In the genomic region with DNA sequence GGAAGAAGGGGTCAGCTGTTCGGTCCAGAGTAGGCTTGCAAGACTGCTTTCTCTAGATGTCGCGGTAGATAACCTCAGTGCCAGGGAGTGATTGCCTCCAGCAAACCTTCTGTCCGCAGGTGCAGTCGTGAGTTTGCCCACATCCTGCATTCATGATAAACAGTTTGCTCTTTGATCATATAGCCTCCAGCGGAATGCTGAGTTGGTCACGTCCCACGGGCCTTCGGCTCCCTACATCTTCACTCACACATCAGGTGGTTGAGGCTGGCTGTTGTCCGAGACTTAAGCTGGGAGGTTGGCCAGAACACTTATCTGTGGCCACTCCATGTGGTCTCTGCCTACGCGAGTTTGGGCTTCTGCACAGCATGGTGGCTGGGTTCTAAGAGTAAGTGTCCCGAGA, we compare ENCODE assay signal across 21 cellular contexts.
DNase-seq lines count a peak whose midpoint lies in the region; TF ChIP-seq lines count a peak whose summit lies in the region.
"Had no signal": no experiment of that assay in that cellular context is flagged by ENCODE, and none has a peak within 500 bp of the region (broad histone marks: within the 10 kb centered on the region; RNA-seq: fewer than 3 reads in every experiment).

No MANE protein-coding gene starts in this region.

- intact Hi-C loops in spleen (cut with DNase I; ENCODE audit: low total_unique reads): no loop called here
- intact Hi-C loops in esophagus muscularis mucosa (cut with DNase I): no loop called here

- H3K27ac ChIP-seq in HEK293 (ENCODE audit: extremely low read depth, low read depth, low read length) (no peak overlapping the region), spleen (peak overlapping the region in 2 of 8 donors; percentile 9 to 11), esophagus muscularis mucosa (replicated peaks in 1 of 4) (no peak overlapping the region)
- H3K27ac ChIP-seq: hepatocyte, uterus had no signal

- no peaks in the 10 kb centered on the region for H3K9me3 Mint-ChIP-seq in activated CD4-positive, alpha-beta memory T cell treated with anti-CD3 and anti-CD28 coated beads, Interleukin-2, amount 10 ng/mL, durations not matched to agents 7 days and 5 days
- H3K9me3 Mint-ChIP-seq: effector memory CD8-positive, alpha-beta T cell; natural killer cell had no signal

- TF ChIP-seq EP300 in esophagus muscularis mucosa (IDR thresholded peaks at IDR 0.05): no peak

- TF ChIP-seq CTCF in HEK293 (tag by site-specific recombination; IDR thresholded peaks at IDR 0.05): no peak
- no peak for TF ChIP-seq CTCF in spleen (IDR thresholded peaks at IDR 0.05 in 8 of 11, conservative IDR thresholded peaks at IDR 0.05 in 3 of 11)
- no peak for TF ChIP-seq CTCF in esophagus muscularis mucosa (IDR thresholded peaks at IDR 0.05)

- H3K27me3 ChIP-seq in spleen (replicated peaks in 1 of 7) (no peaks in the 10 kb centered on the region), esophagus muscularis mucosa (no peaks in the 10 kb centered on the region)
- H3K27me3 ChIP-seq: uterus had no signal

- no peak overlapping the region for H3K4me3 ChIP-seq in HEK293 (ENCODE audit: low read depth, low read length)
- no peak overlapping the region for H3K4me3 ChIP-seq in spleen
- H3K4me3 ChIP-seq in esophagus muscularis mucosa: no peak overlapping the region
- H3K4me3 ChIP-seq: hepatocyte, uterus had no signal

- H3K4me1 Mint-ChIP-seq in activated CD4-positive, alpha-beta memory T cell treated with anti-CD3 and anti-CD28 coated beads, Interleukin-2, amount 10 ng/mL, durations not matched to agents 7 days and 5 days: peaks cover 67% of the 10 kb centered on the region

- no peaks in the 10 kb centered on the region for H3K9me3 ChIP-seq in HEK293 (ENCODE audit: control insufficient read depth, insufficient read depth, low read depth, low read length)
- H3K9me3 ChIP-seq in spleen: no peaks in the 10 kb centered on the region
- no peaks in the 10 kb centered on the region for H3K9me3 ChIP-seq in esophagus muscularis mucosa
- H3K9me3 ChIP-seq: uterus had no signal

- H3K4me1 ChIP-seq in HEK293 (ENCODE audit: control insufficient read depth, insufficient read depth, low read length) (no peaks in the 10 kb centered on the region), spleen (peaks cover 0 to 34% (median 15%) of the 10 kb centered on the region in 6 donors), esophagus muscularis mucosa (peaks cover 0 to 6% (median 3%) of the 10 kb centered on the region in 4 donors)
- H3K4me1 ChIP-seq: uterus had no signal

- WGBS in spleen, 5 donors: 68 to 78% (median 75%) methylated on average over 13 of the region's 13 CpGs
- WGBS in esophagus muscularis mucosa: 88% methylated on average over 13 of the region's 13 CpGs

- TF ChIP-seq POLR2A in spleen (IDR thresholded peaks at IDR 0.05): no peak
- no peak for TF ChIP-seq POLR2A in esophagus muscularis mucosa (IDR thresholded peaks at IDR 0.05; ENCODE audit: low read depth)

- DNase-seq in activated gamma-delta T cell treated with Interleukin-2 at 50 U/mL for 16 hours (peak; percentile 16), activated gamma-delta T cell (lab: John Stamatoyannopoulos, UW) (no peak), spleen (peak; percentile 48), NCI-H1105 treated with DMSO at 0.1 percent for 48 hours (lab: John Stamatoyannopoulos, UW) (no peak), DMS53 treated with DMSO at 0.1 percent for 48 hours (lab: John Stamatoyannopoulos, UW; ENCODE audit: unreplicated experiment) (no peak), esophagus muscularis mucosa (ENCODE audit: extremely low spot score) (no peak)
- peak; percentile 65 for DNase-seq in activated CD4-positive, alpha-beta memory T cell treated with anti-CD3 and anti-CD28 coated beads, Interleukin-2, amount 10 ng/mL, durations not matched to agents 7 days and 5 days
- DNase-seq: amniotic stem cell; caudate nucleus; COR-L47; effector memory CD8-positive, alpha-beta T cell; HCEC 1CT; Karpas-422; kidney; natural killer cell; NCI-H1436; NCI-H2227 treated with DMSO at 0.1 percent for 48 hours; uterus had no signal

- no peaks in the 10 kb centered on the region for H3K36me3 Mint-ChIP-seq in activated CD4-positive, alpha-beta memory T cell treated with anti-CD3 and anti-CD28 coated beads, Interleukin-2, amount 10 ng/mL, durations not matched to agents 7 days and 5 days (ENCODE audit: low read depth)
- H3K36me3 Mint-ChIP-seq: natural killer cell had no signal

- H3K36me3 ChIP-seq in HEK293 (ENCODE audit: control insufficient read depth in 2 of 2, insufficient read depth in 1 of 2, low read length in 2 of 2) (no peaks in the 10 kb centered on the region), spleen (peaks cover 0 to 26% (median 0%) of the 10 kb centered on the region in 6 donors), esophagus muscularis mucosa (peaks cover 0 to 23% (median 9%) of the 10 kb centered on the region in 4 donors)
- H3K36me3 ChIP-seq: uterus had no signal

- H3K4me3 Mint-ChIP-seq in activated CD4-positive, alpha-beta memory T cell treated with anti-CD3 and anti-CD28 coated beads, Interleukin-2, amount 10 ng/mL, durations not matched to agents 7 days and 5 days: no peak overlapping the region
- H3K4me3 Mint-ChIP-seq: effector memory CD8-positive, alpha-beta T cell; natural killer cell had no signal

- H3K27me3 Mint-ChIP-seq in activated CD4-positive, alpha-beta memory T cell treated with anti-CD3 and anti-CD28 coated beads, Interleukin-2, amount 10 ng/mL, durations not matched to agents 7 days and 5 days: peaks cover 29% of the 10 kb centered on the region

- CTCF ChIA-PET in HEK293 (lab: Yijun Ruan, JAX): no interaction called here
- CTCF ChIA-PET in activated CD4-positive, alpha-beta memory T cell treated with anti-CD3 and anti-CD28 coated beads, Interleukin-2, amount 10 ng/mL, durations not matched to agents 7 days and 5 days (lab: Charles Lee): no interaction called here

- H3K27ac Mint-ChIP-seq in activated CD4-positive, alpha-beta memory T cell treated with anti-CD3 and anti-CD28 coated beads, Interleukin-2, amount 10 ng/mL, durations not matched to agents 7 days and 5 days: peak overlapping the region; percentile 59
- H3K27ac Mint-ChIP-seq: effector memory CD8-positive, alpha-beta T cell; natural killer cell; progenitor cell of endocrine pancreas had no signal

- POLR2A ChIA-PET in HEK293 (lab: Yijun Ruan, JAX): no interaction called here
- POLR2A ChIA-PET in activated CD4-positive, alpha-beta memory T cell treated with anti-CD3 and anti-CD28 coated beads, Interleukin-2, amount 10 ng/mL, durations not matched to agents 7 days and 5 days (lab: Charles Lee): interaction anchor here (1.3 to 1.6 kb wide), 2 partner anchors 61 to 234 kb away, joined by 4 read pairs; partner anchors contain the start of genes CCDC174 and NR2C2

TF ChIP-seq in HEK293, 187 proteins besides CTCF, POLR2A, EP300 and RAD21:
- TF ChIP-seq ZIC2 (tag by site-specific recombination; IDR thresholded peaks at IDR 0.05): 0 out of 2 replicates have a peak, but pooled peaks have one; percentile 32
- no peak for TF ChIP-seq ELK4 (IDR thresholded peaks at IDR 0.05; ENCODE audit: borderline replicate concordance, low read depth, low read length)
- TF ChIP-seq ZNF433 (tag by site-specific recombination; IDR thresholded peaks at IDR 0.05; ENCODE audit: low read depth): no peak
- no peak for TF ChIP-seq ZNF555 (tag by site-specific recombination; conservative IDR thresholded peaks at IDR 0.05)
- no peak for TF ChIP-seq ZNF792 (tag by site-specific recombination; IDR thresholded peaks at IDR 0.05)
- no peak for TF ChIP-seq HIC1 (tag by site-specific recombination; IDR thresholded peaks at IDR 0.05)

Comparison
In these comparisons a context has a peak if more than half of its experiments do, and no peak if none do; other contexts are left out.
1. DNase-seq: peak in activated gamma-delta T cell treated with Interleukin-2 at 50 U/mL for 16 hours (single experiment), activated CD4-positive, alpha-beta memory T cell treated with anti-CD3 and anti-CD28 coated beads, Interleukin-2, amount 10 ng/mL, durations not matched to agents 7 days and 5 days (single experiment) and spleen (single experiment); none in activated gamma-delta T cell (single experiment), NCI-H1105 treated with DMSO at 0.1 percent for 48 hours (single experiment), DMS53 treated with DMSO at 0.1 percent for 48 hours (single experiment) and esophagus muscularis mucosa (single experiment).